In genomic region chr19:4597278-4597974, GRCh38 we compare ENCODE assay signal across 8 cellular contexts. TPM values are rescaled to one million over a fixed set of nuclear protein-coding genes. Genes with fewer than 3 reads are reported as not detected.
DNase-seq lines count a peak whose midpoint lies in the region; ATAC-seq and TF ChIP-seq lines count a peak whose summit lies in the region.

No MANE protein-coding gene starts in this region.

- POLR2A ChIA-PET in T-cell (lab: Charles Lee), result interaction anchor here in 1 of 2 donors (0.6 to 0.7 kb wide), 2 partner anchors 8 to 127 kb away, joined by 5 to 8 read pairs; no protein-coding TSS in a partner anchor

- CTCF ChIA-PET in T-cell (lab: Charles Lee), result interaction anchor here in 1 of 2 donors (0.5 kb wide), 1 partner anchor 1218 kb away, joined by 11 read pairs; no protein-coding TSS in a partner anchor

- peaks cover 24 to 56% of the 10 kb centered on the region in 2 donors for H3K27me3 Mint-ChIP-seq in T-cell
- peaks cover 20% of the 10 kb centered on the region for H3K27me3 Mint-ChIP-seq in type B pancreatic cell

- ATAC-seq in right cardiac atrium (peak in 1 of 2 donors; percentile 61), T-cell (replicated peaks in 1 of 4) (no peak), body of pancreas (no peak), GM19455 (IDR thresholded peaks at IDR 0.05; ENCODE audit: unreplicated experiment) (no peak), GM21717 (IDR thresholded peaks at IDR 0.05; ENCODE audit: unreplicated experiment) (no peak)

- H3K4me3 Mint-ChIP-seq in T-cell (peak overlapping the region; percentile 34 to 73 (median 37)), type B pancreatic cell (peak overlapping the region; percentile 46)

- H3K9me3 ChIP-seq in right cardiac atrium (ENCODE audit: control insufficient read depth, low read length) (no peaks in the 10 kb centered on the region), right atrium auricular region (no peaks in the 10 kb centered on the region), iPS-18c (ENCODE audit: control insufficient read depth, insufficient read depth, low read length) (no peaks in the 10 kb centered on the region), body of pancreas (no peaks in the 10 kb centered on the region)

- no peaks in the 10 kb centered on the region for H3K9me3 Mint-ChIP-seq in T-cell
- H3K9me3 Mint-ChIP-seq in type B pancreatic cell, result no peaks in the 10 kb centered on the region

- no peaks in the 10 kb centered on the region for H3K36me3 ChIP-seq in right atrium auricular region
- H3K36me3 ChIP-seq in body of pancreas (replicated peaks in 1 of 2; ENCODE audit: insufficient read depth in 1 of 2, low read depth in 2 of 2), result no peaks in the 10 kb centered on the region

- H3K4me3 ChIP-seq in right cardiac atrium (ENCODE audit: low read length), result peak overlapping the region; percentile 5
- H3K4me3 ChIP-seq in right atrium auricular region, result peak overlapping the region in 1 of 2 donors; percentile 38
- H3K4me3 ChIP-seq in iPS-18c (ENCODE audit: insufficient read depth, low read depth, low read length), result peak overlapping the region; percentile 37; the same call in 1 of the 2 replicates
- H3K4me3 ChIP-seq in body of pancreas, result no peak overlapping the region

- 8% methylated on average over 27 of the region's 27 CpGs for WGBS in right cardiac atrium
- 0 to 6% methylated on average over 2 to 24 of the region's 27 CpGs for WGBS in body of pancreas, 2 donors

- peaks cover 9 to 12% (median 11%) of the 10 kb centered on the region in 3 donors for H3K4me1 Mint-ChIP-seq in T-cell
- H3K4me1 Mint-ChIP-seq in type B pancreatic cell (ENCODE audit: unreplicated experiment), result peaks cover 3% of the 10 kb centered on the region

- H3K36me3 Mint-ChIP-seq in T-cell, result no peaks in the 10 kb centered on the region
- H3K36me3 Mint-ChIP-seq in type B pancreatic cell, result no peaks in the 10 kb centered on the region

- TF ChIP-seq POLR2A in body of pancreas (IDR thresholded peaks at IDR 0.05), result no peak

- H3K27me3 ChIP-seq in right cardiac atrium (ENCODE audit: control insufficient read depth, insufficient read depth) (no peaks in the 10 kb centered on the region), right atrium auricular region (peaks cover 0 to 11% of the 10 kb centered on the region in 2 donors), body of pancreas (peaks cover 0 to 20% of the 10 kb centered on the region in 2 donors)

- H3K4me1 ChIP-seq in right cardiac atrium (ENCODE audit: control insufficient read depth, insufficient read depth, low read length), result no peaks in the 10 kb centered on the region
- H3K4me1 ChIP-seq in right atrium auricular region, result peaks cover 0 to 16% of the 10 kb centered on the region in 2 donors
- H3K4me1 ChIP-seq in body of pancreas, result peaks cover 3% of the 10 kb centered on the region

- H3K27ac ChIP-seq in right cardiac atrium (ENCODE audit: low read length) (no peak overlapping the region), right atrium auricular region (no peak overlapping the region), body of pancreas (no peak overlapping the region)

- DNase-seq in right cardiac atrium, result peak in 1 of 3 donors; percentile 39
- DNase-seq in right atrium auricular region (ENCODE audit: low spot score), result no peak
- DNase-seq in T-cell, result peak in 9 of 34 experiments; percentile 3 to 34 (median 18)
- DNase-seq in type B pancreatic cell (ENCODE audit: extremely low spot score, unreplicated experiment), result no peak
- no peak for DNase-seq in body of pancreas

- H3K27ac Mint-ChIP-seq in T-cell (no peak overlapping the region), type B pancreatic cell (no peak overlapping the region)

- no peak for TF ChIP-seq CTCF in right atrium auricular region (IDR thresholded peaks at IDR 0.05)
- TF ChIP-seq CTCF in type B pancreatic cell (conservative IDR thresholded peaks at IDR 0.05), result no peak
- no peak for TF ChIP-seq CTCF in body of pancreas (IDR thresholded peaks at IDR 0.05)

- intact Hi-C loops in right cardiac atrium (cut with DNase I) (no loop called here), body of pancreas (cut with DNase I) (no loop called here)

RNA-seq across cellular contexts. Expression of gene SEMA6B, which starts 37.9 kb away (rescaled TPM):
- total RNA-seq in right cardiac atrium, result 10 to 100 TPM in 1 of 4 donors, 1 to 10 TPM in 3; 4.2 to 10.4 (median 7.9) TPM
- 11.5 TPM for polyA plus RNA-seq in right cardiac atrium
- total RNA-seq in right atrium auricular region, result 10 to 100 TPM in 1 of 2 donors, 1 to 10 TPM in 1; 3.9 to 10.8 TPM
- total RNA-seq in T-cell, result under 1 TPM in 3 of 5 donors, not detected in 2; 0.25 to 0.43 (median 0.32) TPM
- 1.7 and 9.5 TPM in 2 replicates for total RNA-seq in type B pancreatic cell (ENCODE audit: low replicate concordance)
- total RNA-seq in body of pancreas, result 10 to 100 TPM in 1 of 2 donors, 1 to 10 TPM in 1; 6.0 to 11.5 TPM

RNA-seq across cellular contexts. Expression of gene TNFAIP8L1, which starts 41.9 kb away (rescaled TPM):
- total RNA-seq in right cardiac atrium (1 to 10 TPM; 2.8 to 5.6 (median 4.6) TPM), right atrium auricular region (1 to 10 TPM; 2.6 to 4.2 TPM), T-cell (10 to 100 TPM; 10.8 to 23.0 (median 19.5) TPM), type B pancreatic cell (ENCODE audit: low replicate concordance) (4.3 and 8.9 TPM in 2 replicates), body of pancreas (1 to 10 TPM; 3.4 to 5.3 TPM)
- polyA plus RNA-seq in right cardiac atrium, result 6.0 TPM

RNA-seq across cellular contexts. Expression of gene LRG1, which starts 57.6 kb away (rescaled TPM):
- total RNA-seq in right cardiac atrium (1 to 10 TPM in 1 of 4 donors, under 1 TPM in 3; 0.20 to 1.1 (median 0.31) TPM), right atrium auricular region (under 1 TPM in 1 of 2 donors, not detected in 1; 0.67 TPM), T-cell (under 1 TPM in 3 of 5 donors, not detected in 2; 0.13 to 0.32 (median 0.19) TPM), type B pancreatic cell (ENCODE audit: low replicate concordance) (0.21 and 1.2 TPM in 2 replicates), body of pancreas (10 to 100 TPM in 1 of 2 donors, 1 to 10 TPM in 1; 8.8 to 21.1 TPM)
- 0.41 TPM for polyA plus RNA-seq in right cardiac atrium

Comparison
In these comparisons a context has a peak if more than half of its experiments do, and no peak if none do; other contexts are left out.
1. H3K4me3 ChIP-seq: peak in right cardiac atrium (single experiment) and iPS-18c (single experiment); none in body of pancreas (0 of 2).